Comparison of ENCODE assay signal across 8 cellular contexts in the genomic region with DNA sequence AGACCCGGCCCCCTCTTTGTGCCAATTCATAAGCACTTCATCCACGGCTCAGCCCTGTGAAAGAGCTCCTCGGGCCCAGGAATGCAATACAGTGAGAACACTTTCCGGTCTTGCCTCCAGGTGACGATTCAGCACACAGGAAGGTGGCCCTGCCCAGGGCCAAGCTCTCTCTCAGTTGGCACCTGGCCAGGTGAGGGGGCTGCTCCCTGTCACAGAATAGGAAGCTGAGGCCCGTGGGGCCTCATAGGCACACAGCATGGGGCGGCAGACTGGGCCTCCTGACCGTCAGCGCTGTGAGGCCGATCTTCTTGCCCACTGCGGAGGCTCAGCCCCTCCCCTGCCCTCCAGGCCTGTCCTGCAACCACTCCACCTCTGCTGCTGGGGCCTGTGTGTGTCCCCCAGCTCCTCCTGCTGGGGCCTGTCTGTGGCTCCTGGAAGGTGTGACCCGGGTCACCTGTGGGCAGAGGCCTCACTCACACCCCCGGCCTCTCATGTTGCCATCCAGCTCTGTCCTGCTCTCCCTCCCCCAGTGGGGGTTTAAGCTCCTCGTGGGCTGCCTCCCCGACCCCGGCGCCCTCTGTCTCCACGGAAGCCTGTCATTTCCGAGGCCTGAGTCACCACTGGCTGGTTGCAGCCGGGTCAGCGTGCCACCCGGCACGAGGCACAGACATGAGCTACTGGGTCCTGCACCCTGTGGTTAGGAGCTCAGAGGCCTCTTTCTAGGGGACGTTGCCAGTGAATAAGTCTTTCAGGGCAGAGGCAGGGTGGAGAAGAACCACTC.
DNase-seq lines count a peak whose midpoint lies in the region; ATAC-seq and TF ChIP-seq lines count a peak whose summit lies in the region.

No MANE protein-coding gene starts in this region.

- H3K4me3 ChIP-seq in AG10803 (ENCODE audit: low read length), result no peak overlapping the region
- H3K4me3 ChIP-seq in cardiac fibroblast (replicated peaks in 1 of 2; ENCODE audit: low read depth in 2 of 2, low read length in 2 of 2), result no peak overlapping the region

- H3K27ac Mint-ChIP-seq in mesothelial cell of epicardium, result peak overlapping the region; percentile 82

- no peak for ATAC-seq in HG03457 (IDR thresholded peaks at IDR 0.05; ENCODE audit: unreplicated experiment)
- no peak for ATAC-seq in GM19328 (IDR thresholded peaks at IDR 0.05; ENCODE audit: unreplicated experiment)
- ATAC-seq in HG02610 (IDR thresholded peaks at IDR 0.05; ENCODE audit: unreplicated experiment), result no peak

- H3K9me3 Mint-ChIP-seq in mesothelial cell of epicardium, result no peaks in the 10 kb centered on the region

- peak; percentile 91 for DNase-seq in AG10803 (ENCODE audit: low read depth)
- peak; percentile 93 for DNase-seq in LHCN-M2 (ENCODE audit: low read depth)
- DNase-seq in cardiac fibroblast (ENCODE audit: low read depth in 2 of 2), result peak; percentile 79 to 87
- DNase-seq in mesothelial cell of epicardium (ENCODE audit: low spot score in 2 of 2, unreplicated experiment in 2 of 2), result peak; percentile 58 to 63
- DNase-seq in activated gamma-delta T cell (lab: John Stamatoyannopoulos, UW), result no peak

- no peaks in the 10 kb centered on the region for H3K36me3 Mint-ChIP-seq in mesothelial cell of epicardium

- peaks cover 27% of the 10 kb centered on the region for H3K4me1 Mint-ChIP-seq in mesothelial cell of epicardium

- H3K4me3 Mint-ChIP-seq in mesothelial cell of epicardium, result peak overlapping the region; percentile 28

- H3K27me3 Mint-ChIP-seq in mesothelial cell of epicardium (ENCODE audit: low read depth), result no peaks in the 10 kb centered on the region

- TF ChIP-seq CTCF in AG10803 (conservative IDR thresholded peaks at IDR 0.05; ENCODE audit: low read length) (no peak), cardiac fibroblast (IDR thresholded peaks at IDR 0.05; ENCODE audit: low read depth, low read length) (no peak), mesothelial cell of epicardium (IDR thresholded peaks at IDR 0.05; ENCODE audit: unreplicated experiment) (no peak)
